In the genomic region with DNA sequence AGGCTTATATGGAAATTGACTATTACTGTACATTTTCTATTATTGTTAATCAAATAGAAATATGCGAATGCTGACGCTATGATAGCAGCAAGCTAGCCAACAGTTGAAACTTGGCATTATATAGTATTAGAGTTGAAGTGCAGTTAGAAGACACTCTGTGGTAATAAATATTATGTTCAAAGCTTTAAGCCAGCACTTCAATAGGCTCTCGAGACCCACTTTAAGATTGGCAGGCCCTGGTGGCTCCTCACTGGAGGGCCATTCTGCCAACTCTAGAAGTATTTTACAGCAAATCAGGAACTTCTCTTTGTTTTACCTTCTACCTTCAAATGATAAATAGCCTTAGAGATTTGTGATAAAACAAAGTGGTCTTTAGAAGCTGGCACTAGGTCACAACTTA, we compare ENCODE assay signal across 24 cellular contexts.
"Had no signal": no experiment of that assay in that cellular context is flagged by ENCODE, and none has a peak within 500 bp of the region (broad histone marks: within the 10 kb centered on the region; RNA-seq: fewer than 3 reads in every experiment).

No MANE protein-coding gene starts in this region.

- H3K4me2 ChIP-seq: smooth muscle cell had no signal

- H3K36me3 ChIP-seq: prostate gland, right atrium auricular region, stomach, tibial artery, vagina had no signal

- H3K4me3 ChIP-seq: dorsolateral prefrontal cortex, mucosa of descending colon, prostate gland, right atrium auricular region, smooth muscle cell, stomach, tibial artery, vagina had no signal

- H3K4me1 ChIP-seq: prostate gland, right atrium auricular region, stomach, tibial artery, vagina had no signal

- H3K27ac ChIP-seq: dorsolateral prefrontal cortex, prostate gland, right atrium auricular region, stomach, tibial artery, vagina had no signal

- DNase-seq: dorsolateral prefrontal cortex; effector CD4-positive, alpha-beta T cell; hypothalamus; immature natural killer cell; islet precursor cell; kidney glomerular epithelial cell; left colon; left ventricle myocardium superior; mesenchymal stem cell; mucosa of descending colon; naive B cell; stimulated activated CD4-positive, alpha-beta T cell treated with anti-CD3 and anti-CD28 coated beads, Interleukin-12 subunit alpha, Interleukin-12 subunit beta, amount 100 ng/mL, for 4 hours; stimulated activated CD4-positive, alpha-beta T cell treated with anti-CD3 and anti-CD28 coated beads, Interleukin-2, amount 100 ng/mL, for 24 hours; stimulated activated CD4-positive, alpha-beta T cell treated with anti-CD3 and anti-CD28 coated beads, Interleukin-4, amount 100 ng/mL, for 24 hours; stimulated activated naive CD4-positive, alpha-beta T cell treated with Interleukin-2 at 50 U/mL for 16 hours; stomach; tibial artery had no signal

- ATAC-seq: left colon; left ventricle myocardium superior; mucosa of descending colon; natural killer cell treated with Interleukin-12 subunit alpha and Interleukin-12 subunit beta and Interleukin-15 and Interleukin-18, amount 100 ng/mL, for 72 hours; sciatic nerve; stimulated activated effector memory CD8-positive, alpha-beta T cell treated with anti-CD3 and anti-CD28 coated beads, Interleukin-12 subunit alpha, Interleukin-12 subunit beta, amount 100 ng/mL, for 72 hours had no signal

- H3K9me3 ChIP-seq: prostate gland, right atrium auricular region, tibial artery, vagina had no signal

- H3K27me3 ChIP-seq: dorsolateral prefrontal cortex, right atrium auricular region, stomach, tibial artery, vagina had no signal
